24 cellular contexts compared by ENCODE assay signal in genomic region chr20:47062226-47062880, GRCh38.
"Had no signal": no experiment of that assay in that cellular context is flagged by ENCODE, and none has a peak within 500 bp of the region (broad histone marks: within the 10 kb centered on the region; RNA-seq: fewer than 3 reads in every experiment).

No MANE protein-coding gene starts in this region.

- H3K27me3 ChIP-seq: cardiac muscle cell, ovary, right atrium auricular region, suprapubic skin, upper lobe of left lung had no signal

- H3K9me3 ChIP-seq: ovary, prostate gland had no signal

- H3K4me3 ChIP-seq: cardiac muscle cell, ovary, prostate gland, right atrium auricular region, skin epidermis, suprapubic skin, upper lobe of left lung had no signal

- H3K4me1 Mint-ChIP-seq: activated CD4-positive, alpha-beta T cell treated with anti-CD3 and anti-CD28 coated beads, Interleukin-2, amount 10 ng/mL, durations not matched to agents 7 days and 5 days; activated naive CD8-positive, alpha-beta T cell treated with anti-CD3 and anti-CD28 coated beads for 36 hours; memory B cell; naive B cell; stimulated activated effector memory CD8-positive, alpha-beta T cell treated with anti-CD3 and anti-CD28 coated beads, Interleukin-12 subunit alpha, Interleukin-12 subunit beta, amount 100 ng/mL, for 72 hours; stimulated activated naive CD8-positive, alpha-beta T cell treated with anti-CD3 and anti-CD28 coated beads, Interleukin-15, amount 100 ng/mL, for 72 hours had no signal

- H3K36me3 Mint-ChIP-seq: activated naive CD8-positive, alpha-beta T cell treated with anti-CD3 and anti-CD28 coated beads for 36 hours; stimulated activated effector memory CD8-positive, alpha-beta T cell treated with anti-CD3 and anti-CD28 coated beads, Interleukin-12 subunit alpha, Interleukin-12 subunit beta, amount 100 ng/mL, for 72 hours had no signal

- H3K36me3 ChIP-seq: cardiac muscle cell, ovary, prostate gland, right atrium auricular region, suprapubic skin, upper lobe of left lung had no signal

- ATAC-seq: activated CD4-positive, CD25-positive, alpha-beta regulatory T cell treated with anti-CD3 and anti-CD28 coated beads, Interleukin-2, amount 50 U/mL, for 24 hours; activated CD8-positive, alpha-beta T cell treated with anti-CD3 and anti-CD28 coated beads, Interleukin-2, amount 10 ng/mL, durations not matched to agents 7 days and 5 days; SK-N-SH treated with all-trans-retinoic acid at 6 μM for 48 hours; stimulated activated effector memory CD8-positive, alpha-beta T cell treated with anti-CD3 and anti-CD28 coated beads, Interleukin-12 subunit alpha, Interleukin-12 subunit beta, amount 100 ng/mL, for 72 hours; stimulated activated naive CD8-positive, alpha-beta T cell treated with anti-CD3 and anti-CD28 coated beads, Interleukin-15, amount 100 ng/mL, for 72 hours had no signal

- H3K4me3 Mint-ChIP-seq: activated CD4-positive, alpha-beta T cell treated with anti-CD3 and anti-CD28 coated beads, Interleukin-2, amount 10 ng/mL, durations not matched to agents 7 days and 5 days; activated CD8-positive, alpha-beta T cell treated with anti-CD3 and anti-CD28 coated beads, Interleukin-2, amount 10 ng/mL, durations not matched to agents 7 days and 5 days; activated naive CD8-positive, alpha-beta T cell treated with anti-CD3 and anti-CD28 coated beads for 36 hours; dendritic cell treated with granulocyte-macrophage colony-stimulating factor and Interleukin-4, amounts not matched to agents 40 ng/mL and 50 ng/mL, for 4 days; memory B cell; stimulated activated effector memory CD8-positive, alpha-beta T cell treated with anti-CD3 and anti-CD28 coated beads, Interleukin-12 subunit alpha, Interleukin-12 subunit beta, amount 100 ng/mL, for 72 hours; stimulated activated naive CD8-positive, alpha-beta T cell treated with anti-CD3 and anti-CD28 coated beads, Interleukin-15, amount 100 ng/mL, for 72 hours had no signal

- H3K27ac Mint-ChIP-seq: activated CD4-positive, alpha-beta T cell treated with anti-CD3 and anti-CD28 coated beads, Interleukin-2, amount 10 ng/mL, durations not matched to agents 7 days and 5 days; activated CD8-positive, alpha-beta T cell treated with anti-CD3 and anti-CD28 coated beads, Interleukin-2, amount 10 ng/mL, durations not matched to agents 7 days and 5 days; activated naive CD8-positive, alpha-beta T cell treated with anti-CD3 and anti-CD28 coated beads for 36 hours; dendritic cell treated with granulocyte-macrophage colony-stimulating factor and Interleukin-4, amounts not matched to agents 40 ng/mL and 50 ng/mL, for 4 days; memory B cell; stimulated activated effector memory CD8-positive, alpha-beta T cell treated with anti-CD3 and anti-CD28 coated beads, Interleukin-12 subunit alpha, Interleukin-12 subunit beta, amount 100 ng/mL, for 72 hours; stimulated activated naive CD8-positive, alpha-beta T cell treated with anti-CD3 and anti-CD28 coated beads, Interleukin-15, amount 100 ng/mL, for 72 hours had no signal

- H3K4me1 ChIP-seq: prostate gland, right atrium auricular region, suprapubic skin, upper lobe of left lung had no signal

- H3K27ac ChIP-seq: cardiac muscle cell, ovary, right atrium auricular region, skin epidermis, suprapubic skin, upper lobe of left lung, VCaP had no signal

- DNase-seq: activated CD4-positive, alpha-beta T cell treated with anti-CD3 and anti-CD28 coated beads, Interleukin-2, amount 10 ng/mL, durations not matched to agents 7 days and 5 days; activated CD8-positive, alpha-beta T cell treated with anti-CD3 and anti-CD28 coated beads, Interleukin-2, amount 10 ng/mL, durations not matched to agents 7 days and 5 days; activated naive CD8-positive, alpha-beta T cell treated with anti-CD3 and anti-CD28 coated beads for 36 hours; amygdala; effector CD4-positive, alpha-beta T cell; foreskin melanocyte; hypothalamus; naive B cell; ovary; SHP77; stimulated activated CD4-positive, alpha-beta T cell treated with anti-CD3 and anti-CD28 coated beads, Interleukin-1b, Interleukin-23, amount 100 ng/mL, for 48 hours; stimulated activated naive CD8-positive, alpha-beta T cell treated with anti-CD3 and anti-CD28 coated beads, Interleukin-15, amount 100 ng/mL, for 72 hours; upper lobe of left lung had no signal
